Comparison of ENCODE assay signal across 8 cellular contexts in genomic region chr2:197813093-197813787, GRCh38. TPM values are rescaled to one million over a fixed set of nuclear protein-coding genes. Genes with fewer than 3 reads are reported as not detected.
DNase-seq lines count a peak whose midpoint lies in the region; ATAC-seq, FAIRE-seq and TF ChIP-seq lines count a peak whose summit lies in the region.

No MANE protein-coding gene starts in this region.

- H3K36me3 ChIP-seq in DND-41 (ENCODE audit: insufficient read depth, low read length), result no peaks in the 10 kb centered on the region
- no peaks in the 10 kb centered on the region for H3K36me3 ChIP-seq in thoracic aorta

- peak; percentile 62 for TF ChIP-seq CTCF in DND-41 (IDR thresholded peaks at IDR 0.05; ENCODE audit: borderline replicate concordance, extremely low read depth, low read length, poor library complexity, severe bottlenecking)
- peak; percentile 56 for TF ChIP-seq CTCF in fibroblast of the aortic adventitia (IDR thresholded peaks at IDR 0.05; ENCODE audit: insufficient read depth, low read length)
- peak; percentile 49 for TF ChIP-seq CTCF in thoracic aorta (IDR thresholded peaks at IDR 0.05)

- H3K4me2 ChIP-seq in DND-41 (ENCODE audit: insufficient read depth, low read length), result no peak overlapping the region

- H3K27ac ChIP-seq in DND-41 (ENCODE audit: low read length), result no peak overlapping the region
- H3K27ac ChIP-seq in thoracic aorta, result no peak overlapping the region

- no peak overlapping the region for H2AFZ ChIP-seq in DND-41 (ENCODE audit: low read depth, low read length)

- H4K20me1 ChIP-seq in DND-41 (ENCODE audit: insufficient read depth, low read length), result no peaks in the 10 kb centered on the region

- DNase-seq in DND-41 (no peak), HCEC 1CT (peak; percentile 67), RCC 7860 (ENCODE audit: low spot score) (peak; percentile 38), fibroblast of the aortic adventitia (ENCODE audit: low read depth) (peak; percentile 55), thoracic aorta (ENCODE audit: low spot score) (no peak), NCI-H2107 (lab: John Stamatoyannopoulos, UW) (no peak)
- no peak for DNase-seq in stimulated activated naive CD4-positive, alpha-beta T cell (lab: John Stamatoyannopoulos, UW)

- H3K79me2 ChIP-seq in DND-41 (ENCODE audit: insufficient read depth, low read length), result no peaks in the 10 kb centered on the region

- H3K9me3 ChIP-seq in DND-41 (ENCODE audit: insufficient read depth, low read length, severe bottlenecking) (no peaks in the 10 kb centered on the region), thoracic aorta (no peaks in the 10 kb centered on the region)

- H3K4me1 ChIP-seq in DND-41 (ENCODE audit: insufficient read depth, low read length) (peaks cover 4% of the 10 kb centered on the region; the same call in 1 of the 2 replicates), thoracic aorta (ENCODE audit: control insufficient read depth in 1 of 2, low read depth in 2 of 2) (peaks cover 9 to 40% of the 10 kb centered on the region in 2 donors)

- H3K4me3 ChIP-seq in DND-41 (ENCODE audit: low read depth in 1 of 2, low read length in 2 of 2), result no peak overlapping the region
- no peak overlapping the region for H3K4me3 ChIP-seq in fibroblast of the aortic adventitia (ENCODE audit: low read depth, low read length)
- no peak overlapping the region for H3K4me3 ChIP-seq in thoracic aorta

- no peaks in the 10 kb centered on the region for H3K27me3 ChIP-seq in DND-41 (ENCODE audit: insufficient read depth, low read length, poor library complexity)
- no peaks in the 10 kb centered on the region for H3K27me3 ChIP-seq in thoracic aorta (replicated peaks; ENCODE audit: insufficient read depth)

- FAIRE-seq in RCC 7860 (lab: Jason Lieb, UNC), result peak; percentile 87

- ATAC-seq in DND-41 (ENCODE audit: insufficient read depth, low read depth) (peak; percentile 67), thoracic aorta (ENCODE audit: insufficient number of reproducible peaks, low FRiP score, low read depth) (no peak), HG02642 (IDR thresholded peaks at IDR 0.05; ENCODE audit: poor library complexity, unreplicated experiment) (no peak)

- H3K9ac ChIP-seq in DND-41 (ENCODE audit: low read depth, low read length), result no peak overlapping the region

RNA-seq across cellular contexts. Expression of gene PLCL1, which starts 8.8 kb away (rescaled TPM):
- total RNA-seq in fibroblast of the aortic adventitia (ENCODE audit: low replicate concordance) (12.4 and 17.7 TPM in 2 replicates), thoracic aorta (10 to 100 TPM; 25.6 to 26.2 TPM)

RNA-seq across cellular contexts. Expression of gene BOLL, which starts 28.1 kb away (rescaled TPM):
- total RNA-seq in fibroblast of the aortic adventitia (ENCODE audit: low replicate concordance) (not detected in 2 replicates), thoracic aorta (not detected)

Comparison
In these comparisons a context has a peak if more than half of its experiments do, and no peak if none do; other contexts are left out.
1. DNase-seq: peak in HCEC 1CT (single experiment), RCC 7860 (single experiment) and fibroblast of the aortic adventitia (single experiment); none in DND-41 (single experiment), thoracic aorta (single experiment), stimulated activated naive CD4-positive, alpha-beta T cell (0 of 6) and NCI-H2107 (single experiment).
2. Peak in every context shown above with its lines, with median percentiles within 50 percentile points of each other: CTCF ChIP-seq.